ENCODE assay signal across 22 cellular contexts in the genomic region with DNA sequence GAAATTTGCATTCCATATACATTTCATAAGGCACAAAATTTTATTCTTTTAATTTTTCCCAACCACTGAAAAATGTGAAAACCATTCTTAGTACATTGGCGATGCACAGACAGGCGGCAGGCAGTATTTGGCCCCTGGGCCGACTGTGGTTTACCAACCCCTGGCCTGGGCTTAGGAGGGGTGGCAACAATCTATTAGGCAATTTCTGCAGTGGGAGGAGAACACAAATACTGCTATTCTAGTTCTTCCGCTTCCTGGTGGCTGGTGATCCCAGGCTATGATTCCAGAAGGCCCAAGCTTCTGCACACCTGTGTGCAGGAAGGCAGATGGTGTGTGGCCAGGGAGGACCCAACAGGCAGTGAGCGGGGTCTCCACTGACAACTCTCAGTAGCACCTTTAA.
DNase-seq lines count a peak whose midpoint lies in the region; ATAC-seq and TF ChIP-seq lines count a peak whose summit lies in the region.
"Had no signal": no experiment of that assay in that cellular context is flagged by ENCODE, and none has a peak within 500 bp of the region (broad histone marks: within the 10 kb centered on the region; RNA-seq: fewer than 3 reads in every experiment).

No MANE protein-coding gene starts in this region.

- H3K9me3 ChIP-seq in right atrium auricular region (no peaks in the 10 kb centered on the region), right lobe of liver (no peaks in the 10 kb centered on the region)
- H3K9me3 ChIP-seq: pancreas, thoracic aorta had no signal

- H3K27ac ChIP-seq in right atrium auricular region, result no peak overlapping the region
- H3K27ac ChIP-seq in right lobe of liver, result no peak overlapping the region
- H3K27ac ChIP-seq: dorsolateral prefrontal cortex, pancreas, thoracic aorta had no signal

- DNase-seq in left ventricle myocardium superior, result no peak
- no peak for DNase-seq in right atrium auricular region (ENCODE audit: low spot score)
- DNase-seq in SIG-M5 treated with dmso at 0.1 percent for 504 hours (lab: John Stamatoyannopoulos, UW; ENCODE audit: unreplicated experiment), result peak; percentile 91
- no peak for DNase-seq in right lobe of liver
- no peak for DNase-seq in DMS53 (lab: John Stamatoyannopoulos, UW)
- DNase-seq in effector CD4-positive, alpha-beta T cell, result no peak
- no peak for DNase-seq in activated gamma-delta T cell (lab: John Stamatoyannopoulos, UW)
- DNase-seq in lower leg skin (ENCODE audit: low spot score in 2 of 2), result no peak
- DNase-seq: C1 segment of cervical spinal cord; central memory CD4-positive, alpha-beta T cell; dorsolateral prefrontal cortex; H7; left colon; midbrain; NCI-H2081; NCI-H226; OCI-M1; pancreas; stimulated activated CD4-positive, alpha-beta T cell treated with anti-CD3 and anti-CD28 coated beads, Interleukin-12 subunit alpha, Interleukin-12 subunit beta, amount 100 ng/mL, for 4 hours; stimulated activated CD4-positive, alpha-beta T cell treated with anti-CD3 and anti-CD28 coated beads, Interleukin-4, amount 100 ng/mL, for 24 hours; stimulated activated naive CD4-positive, alpha-beta T cell had no signal

- peaks cover 0 to 9% of the 10 kb centered on the region in 2 donors for H3K4me1 ChIP-seq in right atrium auricular region
- peaks cover 0 to 17% (median 0%) of the 10 kb centered on the region in 4 donors for H3K4me1 ChIP-seq in right lobe of liver

- TF ChIP-seq CTCF in right atrium auricular region (IDR thresholded peaks at IDR 0.05), result no peak
- no peak for TF ChIP-seq CTCF in right lobe of liver (IDR thresholded peaks at IDR 0.05)
- TF ChIP-seq CTCF in lower leg skin (IDR thresholded peaks at IDR 0.05), result no peak

- WGBS in right lobe of liver (ENCODE audit: insufficient coverage, low coverage, low lambda C conversion rate, missing lambda C conversion rate), result 71% methylated on average over 5 of the region's 5 CpGs
- 78 to 93% methylated on average over 5 of the region's 5 CpGs for WGBS in lower leg skin, 2 donors

- TF ChIP-seq POLR2A in right lobe of liver (IDR thresholded peaks at IDR 0.05) (no peak), lower leg skin (IDR thresholded peaks at IDR 0.05) (no peak)

- H3K27me3 ChIP-seq in right atrium auricular region (no peaks in the 10 kb centered on the region), right lobe of liver (no peaks in the 10 kb centered on the region)
- H3K27me3 ChIP-seq: dorsolateral prefrontal cortex, pancreas had no signal

- no peaks in the 10 kb centered on the region for H3K36me3 ChIP-seq in right atrium auricular region
- H3K36me3 ChIP-seq in right lobe of liver, result no peaks in the 10 kb centered on the region
- H3K36me3 ChIP-seq: pancreas, thoracic aorta had no signal

- ATAC-seq in left ventricle myocardium superior (peak; percentile 12), right lobe of liver (peak in 3 of 4 donors; percentile 42 to 49 (median 43))
- ATAC-seq: left colon had no signal

- H3K4me3 ChIP-seq in right atrium auricular region (no peak overlapping the region), right lobe of liver (no peak overlapping the region), lower leg skin (ENCODE audit: low read depth, poor library complexity, severe bottlenecking) (no peak overlapping the region)
- H3K4me3 ChIP-seq: dorsolateral prefrontal cortex, pancreas, thoracic aorta had no signal

- intact Hi-C loops in left ventricle myocardium superior (cut with micrococcal nuclease), result no loop called here
- intact Hi-C loops in right lobe of liver (cut with DNase I), result no loop called here
- intact Hi-C loops in lower leg skin (cut with DNase I; ENCODE audit: low total_unique reads), result no loop called here
